8 cellular contexts compared by ENCODE assay signal in the genomic region with DNA sequence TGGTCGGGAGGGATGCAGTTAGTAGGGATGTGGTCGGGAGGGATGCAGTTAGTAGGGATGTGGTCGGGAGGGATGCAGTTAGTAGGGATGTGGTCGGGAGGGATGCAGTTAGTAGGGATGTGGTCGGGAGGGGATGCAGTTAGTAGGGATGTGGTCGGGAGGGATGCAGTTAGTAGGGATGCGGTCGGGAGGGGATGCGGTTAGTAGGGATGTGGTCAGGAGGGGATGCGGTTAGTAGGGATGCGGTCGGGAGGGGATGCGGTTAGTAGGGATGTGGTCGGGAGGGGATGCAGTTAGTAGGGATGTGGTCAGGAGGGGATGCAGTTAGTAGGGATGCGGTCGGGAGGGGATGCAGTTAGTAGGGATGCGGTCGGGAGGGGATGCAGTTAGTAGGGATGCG.
A peak's percentile ranks its signal among the peaks of the same experiment; 100 is the strongest.
DNase-seq lines count a peak whose midpoint lies in the region; ATAC-seq, FAIRE-seq and TF ChIP-seq lines count a peak whose summit lies in the region.
"Not testable (repeated sequence)": the region's sequence is repeated elsewhere in the genome, so short reads cannot be mapped to it uniquely, and the experiment has no call there.

No MANE protein-coding gene starts in this region.

- not testable (repeated sequence) for H4K5ac ChIP-seq in H1 (ENCODE audit: insufficient read length, low read depth, low read length)

- H3K27me3 Mint-ChIP-seq in CD8-positive, alpha-beta memory T cell = peaks cover 16 to 27% of the 10 kb centered on the region in 2 donors
- not testable (repeated sequence) for H3K27me3 Mint-ChIP-seq in activated CD4-positive, alpha-beta memory T cell treated with anti-CD3 and anti-CD28 coated beads for 36 hours

- FAIRE-seq in H54 (lab: Jason Lieb, UNC) = peak; percentile 95
- peak; percentile 99 for FAIRE-seq in GM12878 (lab: Jason Lieb, UNC)
- peak; percentile 7 for FAIRE-seq in H1 (lab: Jason Lieb, UNC)

- SMC1A ChIA-PET in GM12878 (lab: Charles Lee; ENCODE audit: uncharacterized antibody, unreplicated experiment) = not testable (repeated sequence)

- H3K27ac ChIP-seq in CD8-positive, alpha-beta memory T cell (ENCODE audit: low read depth, low read length); GM12878 (ENCODE audit: control insufficient read depth, insufficient read depth); H1 (ENCODE audit: low read depth, low read length); trophoblast cell (ENCODE audit: low read depth, low read length): not testable (repeated sequence)

- CTCF ChIA-PET in CD8-positive, alpha-beta memory T cell (lab: Charles Lee); activated CD4-positive, alpha-beta memory T cell treated with anti-CD3 and anti-CD28 coated beads for 36 hours (lab: Charles Lee); GM12878 (lab: Yijun Ruan, JAX): not testable (repeated sequence)
- CTCF ChIA-PET in H1 (lab: Charles Lee; ENCODE audit: partially characterized antibody) = interaction anchor here (0.6 kb wide), 1 partner anchor 102 kb away, joined by 4 read pairs; no protein-coding TSS in a partner anchor

- peaks cover 15 to 26% (median 23%) of the 10 kb centered on the region in 3 donors for H3K4me1 Mint-ChIP-seq in CD8-positive, alpha-beta memory T cell
- H3K4me1 Mint-ChIP-seq in activated CD4-positive, alpha-beta memory T cell treated with anti-CD3 and anti-CD28 coated beads for 36 hours (ENCODE audit: low read depth) = peaks cover 21% of the 10 kb centered on the region
- peaks cover 25% of the 10 kb centered on the region for H3K4me1 Mint-ChIP-seq in stimulated activated effector memory CD8-positive, alpha-beta T cell treated with anti-CD3 and anti-CD28 coated beads, Interleukin-12 subunit alpha, Interleukin-12 subunit beta, amount 100 ng/mL, for 72 hours

- H3K79me1 ChIP-seq in H1 (ENCODE audit: low read depth, low read length) = not testable (repeated sequence)
- peaks cover 11% of the 10 kb centered on the region for H3K79me1 ChIP-seq in trophoblast cell (ENCODE audit: low read length)

- H3K36me3 Mint-ChIP-seq in CD8-positive, alpha-beta memory T cell; activated CD4-positive, alpha-beta memory T cell treated with anti-CD3 and anti-CD28 coated beads for 36 hours: not testable (repeated sequence)
- peaks cover 28% of the 10 kb centered on the region for H3K36me3 Mint-ChIP-seq in stimulated activated effector memory CD8-positive, alpha-beta T cell treated with anti-CD3 and anti-CD28 coated beads, Interleukin-12 subunit alpha, Interleukin-12 subunit beta, amount 100 ng/mL, for 72 hours

- H2BK20ac ChIP-seq in H1 (ENCODE audit: low read length) = not testable (repeated sequence)

- not testable (repeated sequence) for H3K18ac ChIP-seq in H1 (ENCODE audit: extremely low read depth, low read length); trophoblast cell (ENCODE audit: low read length)

- H4K8ac ChIP-seq in H1 (ENCODE audit: extremely low read depth, insufficient read depth, low read length); trophoblast cell (ENCODE audit: low read depth, low read length): not testable (repeated sequence)

- not testable (repeated sequence) for H2BK12ac ChIP-seq in H1 (ENCODE audit: low read depth, low read length); trophoblast cell (ENCODE audit: low read length)

- not testable (repeated sequence) for H2AK5ac ChIP-seq in H1 (ENCODE audit: low read depth, low read length); trophoblast cell (ENCODE audit: low read length)

- not testable (repeated sequence) for H2BK15ac ChIP-seq in H1 (ENCODE audit: low read length)

- not testable (repeated sequence) for TF ChIP-seq POLR2A in H54 (IDR thresholded peaks at IDR 0.05; ENCODE audit: low read depth, low read length); GM12878 (IDR thresholded peaks at IDR 0.05; ENCODE audit: low read depth, low read length); H1 (IDR thresholded peaks at IDR 0.05; ENCODE audit: control extremely low read depth in 1 of 2, low read depth in 2 of 2, low read length in 2 of 2)

- peaks cover 15% of the 10 kb centered on the region for H3K4me1 ChIP-seq in CD8-positive, alpha-beta memory T cell (ENCODE audit: insufficient read depth, low read length)
- not testable (repeated sequence) for H3K4me1 ChIP-seq in GM12878 (ENCODE audit: control insufficient read depth, insufficient read depth, low read length); H1 (replicated peaks in 1 of 4; ENCODE audit: control insufficient read depth in 3 of 4, insufficient read depth in 4 of 4, low read length in 3 of 4)
- peaks cover 3 to 13% of the 10 kb centered on the region in 2 experiments for H3K4me1 ChIP-seq in trophoblast cell (ENCODE audit: control insufficient read depth in 1 of 2, insufficient read depth in 2 of 2, low read length in 2 of 2)

- H3K23me2 ChIP-seq in H1 (ENCODE audit: low read depth, low read length) = peaks cover 14% of the 10 kb centered on the region

- H3K4ac ChIP-seq in H1 (replicated peaks; ENCODE audit: insufficient read length, low read depth, low read length); trophoblast cell (ENCODE audit: low read depth, low read length): not testable (repeated sequence)

- H2BK120ac ChIP-seq in H1 (replicated peaks; ENCODE audit: low read depth, low read length); trophoblast cell (ENCODE audit: insufficient read depth, low read length, poor library complexity): not testable (repeated sequence)

- H3K36me3 ChIP-seq in CD8-positive, alpha-beta memory T cell (ENCODE audit: insufficient read depth, low read length); GM12878 (ENCODE audit: control insufficient read depth in 2 of 2, insufficient read depth in 2 of 2, low read length in 1 of 2); H1 (ENCODE audit: control insufficient read depth in 2 of 4, insufficient read depth in 4 of 4, low read length in 3 of 4); trophoblast cell (ENCODE audit: control insufficient read depth in 1 of 2, insufficient read depth in 2 of 2, low read length in 2 of 2): not testable (repeated sequence)

- TF ChIP-seq CTCF in GM12878 (IDR thresholded peaks at IDR 0.05 in 2 of 3, conservative IDR thresholded peaks at IDR 0.05 in 1 of 3; ENCODE audit: control insufficient read depth in 2 of 3, extremely low read depth in 1 of 3, insufficient read depth in 1 of 3, low read depth in 3 of 3, low read length in 3 of 3); H1 (IDR thresholded peaks at IDR 0.05; ENCODE audit: control extremely low read depth in 1 of 3, insufficient read depth in 1 of 3, low read depth in 1 of 3, low read length in 3 of 3): not testable (repeated sequence)

- H3K27ac Mint-ChIP-seq in CD8-positive, alpha-beta memory T cell; activated CD4-positive, alpha-beta memory T cell treated with anti-CD3 and anti-CD28 coated beads for 36 hours: not testable (repeated sequence)
- peak overlapping the region; percentile 87 for H3K27ac Mint-ChIP-seq in stimulated activated effector memory CD8-positive, alpha-beta T cell treated with anti-CD3 and anti-CD28 coated beads, Interleukin-12 subunit alpha, Interleukin-12 subunit beta, amount 100 ng/mL, for 72 hours

- H4K91ac ChIP-seq in H1 (replicated peaks; ENCODE audit: insufficient read length, low read length); trophoblast cell (ENCODE audit: low read depth, low read length): not testable (repeated sequence)

- not testable (repeated sequence) for ATAC-seq in GM12878; stimulated activated effector memory CD8-positive, alpha-beta T cell treated with anti-CD3 and anti-CD28 coated beads, Interleukin-12 subunit alpha, Interleukin-12 subunit beta, amount 100 ng/mL, for 72 hours

- peak in 3 of 5 donors; percentile 29 to 72 (median 32) for DNase-seq in CD8-positive, alpha-beta memory T cell
- DNase-seq in H54 (ENCODE audit: insufficient read length, low spot score); GM12878 (ENCODE audit: low read depth, low spot score); H1 (ENCODE audit: low read depth in 1 of 2, low spot score in 2 of 2); trophoblast cell; stimulated activated effector memory CD8-positive, alpha-beta T cell treated with anti-CD3 and anti-CD28 coated beads, Interleukin-12 subunit alpha, Interleukin-12 subunit beta, amount 100 ng/mL, for 72 hours (ENCODE audit: low spot score in 2 of 2): not testable (repeated sequence)
- peak; percentile 30 for DNase-seq in activated CD4-positive, alpha-beta memory T cell treated with anti-CD3 and anti-CD28 coated beads for 36 hours
- DNase-seq in activated T-helper 1 cell treated with Interleukin-2 at 50 U/mL for 16 hours (ENCODE audit: low read depth) = peak; percentile 20

- RAD21 ChIA-PET in GM12878 (lab: Charles Lee; ENCODE audit: unreplicated experiment) = not testable (repeated sequence)

- H3K9me3 Mint-ChIP-seq in CD8-positive, alpha-beta memory T cell; activated CD4-positive, alpha-beta memory T cell treated with anti-CD3 and anti-CD28 coated beads for 36 hours; stimulated activated effector memory CD8-positive, alpha-beta T cell treated with anti-CD3 and anti-CD28 coated beads, Interleukin-12 subunit alpha, Interleukin-12 subunit beta, amount 100 ng/mL, for 72 hours: not testable (repeated sequence)

- H3K4me3 ChIP-seq in CD8-positive, alpha-beta memory T cell (ENCODE audit: low read length); GM12878; H1 (ENCODE audit: extremely low read depth in 1 of 4, insufficient read depth in 2 of 4, low read depth in 3 of 4, low read length in 4 of 4): not testable (repeated sequence)
- H3K4me3 ChIP-seq in trophoblast cell (ENCODE audit: low read depth, low read length) = peak overlapping the region; percentile 57

- H3K9ac ChIP-seq in GM12878 (ENCODE audit: control insufficient read depth, insufficient read depth, low read length); H1 (replicated peaks in 1 of 4; ENCODE audit: extremely low read depth in 1 of 4, low read depth in 3 of 4, low read length in 3 of 4); trophoblast cell (ENCODE audit: low read length): not testable (repeated sequence)

- H4K20me1 ChIP-seq in GM12878 (ENCODE audit: control insufficient read depth, insufficient read depth); H1 (replicated peaks in 1 of 2; ENCODE audit: control insufficient read depth in 1 of 2, insufficient read depth in 2 of 2, low read length in 2 of 2): not testable (repeated sequence)

- not testable (repeated sequence) for H3K14ac ChIP-seq in H1 (ENCODE audit: insufficient read length); trophoblast cell (ENCODE audit: low read length)

- not testable (repeated sequence) for H2AFZ ChIP-seq in GM12878 (ENCODE audit: control insufficient read depth, low read depth, low read length); H1 (ENCODE audit: low read length); trophoblast cell (ENCODE audit: insufficient read depth, low read length, poor library complexity)

- H4K12ac ChIP-seq in trophoblast cell (ENCODE audit: low read depth, low read length) = not testable (repeated sequence)

- H3K79me2 ChIP-seq in GM12878 (ENCODE audit: control insufficient read depth, insufficient read depth, low read length); H1 (ENCODE audit: control insufficient read depth in 1 of 2, insufficient read depth in 2 of 2, low read length in 2 of 2); trophoblast cell (ENCODE audit: control insufficient read depth, insufficient read depth, low read length, poor library complexity): not testable (repeated sequence)

- not testable (repeated sequence) for BruUV-seq in GM12878 (replicated peaks; lab: Mats Ljungman, UMichigan)

- H3K56ac ChIP-seq in H1 (replicated peaks; ENCODE audit: insufficient read length, low read depth, low read length) = not testable (repeated sequence)

- H3K4me2 ChIP-seq in GM12878 (ENCODE audit: control insufficient read depth, insufficient read depth); H1 (ENCODE audit: insufficient read depth in 1 of 2, low read depth in 2 of 2, low read length in 2 of 2); trophoblast cell (ENCODE audit: low read length): not testable (repeated sequence)

- TF ChIP-seq RAD21 in GM12878 (IDR thresholded peaks at IDR 0.05; ENCODE audit: insufficient read depth, low read depth, low read length); H1 (IDR thresholded peaks at IDR 0.05 in 1 of 2, conservative IDR thresholded peaks at IDR 0.05 in 1 of 2; ENCODE audit: low read depth in 2 of 2, low read length in 2 of 2): not testable (repeated sequence)

- not testable (repeated sequence) for H3K23ac ChIP-seq in H1 (ENCODE audit: insufficient read length); trophoblast cell (ENCODE audit: low read length)

- in situ Hi-C loops in GM12878 (cut with MboI) = not testable (repeated sequence)

- intact Hi-C loops in activated CD4-positive, alpha-beta memory T cell treated with anti-CD3 and anti-CD28 coated beads for 36 hours (cut with micrococcal nuclease) = not testable (repeated sequence)
- intact Hi-C loops in GM12878 (cut with micrococcal nuclease; ENCODE audit: unreplicated experiment) = loop anchor here (5.0 to 10.0 kb wide), 2 partner anchors 165 to 202 kb away; partner anchors contain the start of gene DLG1

- not testable (repeated sequence) for H3K27me3 ChIP-seq in CD8-positive, alpha-beta memory T cell (ENCODE audit: insufficient read depth, low read length, poor library complexity, severe bottlenecking); GM12878 (replicated peaks in 1 of 2; ENCODE audit: control insufficient read depth in 2 of 2, insufficient read depth in 2 of 2, low read length in 1 of 2); H1 (replicated peaks in 1 of 4; ENCODE audit: control insufficient read depth in 3 of 4, extremely low read depth in 1 of 4, insufficient read depth in 3 of 4, low read length in 3 of 4); trophoblast cell (ENCODE audit: insufficient read depth, low read length)

- WGBS in GM12878 (ENCODE audit: insufficient coverage, insufficient replicate concordance, low lambda C conversion rate, missing lambda C conversion rate) = 47% methylated on average over 19 of the region's 19 CpGs
- 48 to 78% methylated on average over 5 to 15 of the region's 19 CpGs for WGBS in H1 (ENCODE audit: extremely low coverage in 1 of 2, insufficient coverage in 1 of 2, insufficient read length in 1 of 2, insufficient replicate concordance in 2 of 2, low coverage in 1 of 2, low lambda C conversion rate in 2 of 2, missing lambda C conversion rate in 1 of 2), 2 experiments
- 85% methylated on average over 8 of the region's 19 CpGs for WGBS in trophoblast cell (ENCODE audit: extremely low coverage, insufficient coverage, insufficient read length)

- POLR2A ChIA-PET in CD8-positive, alpha-beta memory T cell (lab: Charles Lee); activated CD4-positive, alpha-beta memory T cell treated with anti-CD3 and anti-CD28 coated beads for 36 hours (lab: Charles Lee); GM12878 (lab: Charles Lee); H1 (lab: Charles Lee; ENCODE audit: partially characterized antibody): not testable (repeated sequence)

- H3K9me3 ChIP-seq in CD8-positive, alpha-beta memory T cell (ENCODE audit: low read length); GM12878 (replicated peaks; ENCODE audit: control insufficient read depth, insufficient read depth, low read length); H1 (ENCODE audit: insufficient read depth in 2 of 2, low read depth in 1 of 2, low read length in 1 of 2); trophoblast cell (ENCODE audit: insufficient read depth, low read depth, low read length): not testable (repeated sequence)

- not testable (repeated sequence) for TF ChIP-seq EP300 in GM12878 (IDR thresholded peaks at IDR 0.05; ENCODE audit: borderline replicate concordance in 1 of 2, control insufficient read depth in 1 of 2, low read depth in 2 of 2, low read length in 2 of 2); H1 (IDR thresholded peaks at IDR 0.05; ENCODE audit: borderline replicate concordance in 1 of 2, low read depth in 2 of 2, low read length in 2 of 2)

- H3K4me3 Mint-ChIP-seq in CD8-positive, alpha-beta memory T cell; activated CD4-positive, alpha-beta memory T cell treated with anti-CD3 and anti-CD28 coated beads for 36 hours; stimulated activated effector memory CD8-positive, alpha-beta T cell treated with anti-CD3 and anti-CD28 coated beads, Interleukin-12 subunit alpha, Interleukin-12 subunit beta, amount 100 ng/mL, for 72 hours: not testable (repeated sequence)

- not testable (repeated sequence) for H2BK5ac ChIP-seq in H1 (ENCODE audit: low read depth, low read length); trophoblast cell (ENCODE audit: low read depth, low read length, poor library complexity)
